2 cellular contexts compared by ENCODE assay signal in genomic region chr10:30887839-30888238, GRCh38.
TF ChIP-seq lines count a peak whose summit lies in the region.

No MANE protein-coding gene starts in this region.

TF ChIP-seq in SK-N-SH treated with all-trans-retinoic acid at 6 μM for 48 hours, 23 proteins besides CTCF, POLR2A, EP300 and RAD21 (continued from another document):
- TF ChIP-seq CREB5 (CRISPR knock-in tag; IDR thresholded peaks at IDR 0.05; ENCODE audit: low read depth) (no peak), ISL1 (CRISPR knock-in tag; IDR thresholded peaks at IDR 0.05) (peak; percentile 93), ZFP30 (CRISPR knock-in tag; IDR thresholded peaks at IDR 0.05) (no peak), TCF4 (CRISPR knock-in tag; IDR thresholded peaks at IDR 0.05; ENCODE audit: borderline replicate concordance) (peak; percentile 28; the same call in 1 of the 2 replicates), ZC3H10 (CRISPR knock-in tag; IDR thresholded peaks at IDR 0.05) (no peak)

TF ChIP-seq in SK-N-SH, 30 proteins besides CTCF, POLR2A, EP300 and RAD21 (continued from another document):
- no peak for TF ChIP-seq REST (IDR thresholded peaks at IDR 0.05; ENCODE audit: low read depth, low read length)
